ENCODE assay signal across 20 cellular contexts in genomic region chr6:117194978-117195377, GRCh38.
"Had no signal": no experiment of that assay in that cellular context is flagged by ENCODE, and none has a peak within 500 bp of the region (broad histone marks: within the 10 kb centered on the region; RNA-seq: fewer than 3 reads in every experiment).

No MANE protein-coding gene starts in this region.

- ATAC-seq: activated CD8-positive, alpha-beta T cell treated with anti-CD3 and anti-CD28 coated beads, Interleukin-2, amount 10 ng/mL, durations not matched to agents 7 days and 5 days; left lung; stimulated activated naive CD8-positive, alpha-beta T cell treated with anti-CD3 and anti-CD28 coated beads, Interleukin-15, Interleukin-2, amounts not matched to agents 100 U/mL and 50 U/mL, for 24 hours had no signal

- H3K36me3 ChIP-seq: esophagus squamous epithelium, left lung, neutrophil, suprapubic skin had no signal

- H3K79me2 ChIP-seq: parathyroid adenoma had no signal

- H3K4me3 ChIP-seq: coronary artery, esophagus squamous epithelium, left lung, skin epidermis, suprapubic skin had no signal

- H3K9ac ChIP-seq: parathyroid adenoma had no signal

- DNase-seq: activated B cell treated with CpG ODN at 0.5 μM for 24 hours; activated CD4-positive, alpha-beta T cell treated with anti-CD3 and anti-CD28 coated beads for 48 hours; activated CD8-positive, alpha-beta memory T cell treated with anti-CD3 and anti-CD28 coated beads, Interleukin-2, amount 50 U/mL, for 4 hours; activated CD8-positive, alpha-beta T cell treated with anti-CD3 and anti-CD28 coated beads, Interleukin-2, amount 10 ng/mL, durations not matched to agents 7 days and 5 days; activated gamma-delta T cell treated with Interleukin-2 at 50 U/mL for 16 hours; activated T-cell treated with anti-CD3 and anti-CD28 coated beads, Interleukin-2, amount 50 U/mL, for 48 hours; amniotic stem cell; central memory CD4-positive, alpha-beta T cell; esophagus squamous epithelium; kidney; left lung; stimulated activated CD4-positive, alpha-beta T cell treated with anti-CD3 and anti-CD28 coated beads, Interleukin-15, amount 100 ng/mL, for 24 hours; stimulated activated CD4-positive, alpha-beta T cell treated with anti-CD3 and anti-CD28 coated beads, Interleukin-4, amount 100 ng/mL, for 1 hour; stimulated activated naive CD8-positive, alpha-beta T cell treated with anti-CD3 and anti-CD28 coated beads, Interleukin-15, Interleukin-2, amounts not matched to agents 100 U/mL and 50 U/mL, for 24 hours; SW 1271 had no signal

- H3K27ac ChIP-seq: coronary artery, esophagus squamous epithelium, left lung, neutrophil, parathyroid adenoma, suprapubic skin had no signal

- H3K9me3 ChIP-seq: left lung, neutrophil, suprapubic skin had no signal

- H3K27me3 ChIP-seq: esophagus squamous epithelium, left lung, neutrophil, suprapubic skin had no signal

- H2AFZ ChIP-seq: parathyroid adenoma had no signal

- H3K4me1 ChIP-seq: esophagus squamous epithelium, left lung, parathyroid adenoma, suprapubic skin had no signal
